In genomic region chr1:173190101-173190895, GRCh38 we compare ENCODE assay signal across 8 cellular contexts. TPM values are rescaled to one million over a fixed set of nuclear protein-coding genes. Genes with fewer than 3 reads are reported as not detected.
DNase-seq lines count a peak whose midpoint lies in the region; ATAC-seq and FAIRE-seq lines count a peak whose summit lies in the region.

No MANE protein-coding gene starts in this region.

- WGBS in right cardiac atrium = 13% methylated on average over 10 of the region's 10 CpGs

- peak; percentile 36 for DNase-seq in AG08396 (ENCODE audit: low spot score)
- peak; percentile 56 for DNase-seq in HTR-8/SVneo (ENCODE audit: insufficient read length, low spot score)
- peak; percentile 74 for DNase-seq in adipocyte (ENCODE audit: low read depth)
- peak; percentile 84 to 91 (median 89) for DNase-seq in right cardiac atrium
- no peak for DNase-seq in NCI-H524 treated with DMSO at 0.1 percent for 48 hours (lab: John Stamatoyannopoulos, UW)
- DNase-seq in 8988T = no peak

- H3K27me3 ChIP-seq in adipocyte (replicated peaks; ENCODE audit: control insufficient read depth, insufficient read depth, low read length) (no peaks in the 10 kb centered on the region), right cardiac atrium (ENCODE audit: control insufficient read depth, insufficient read depth) (no peaks in the 10 kb centered on the region)

- H3K4me1 ChIP-seq in adipocyte (ENCODE audit: control insufficient read depth, insufficient read depth, low read length) (peaks cover 13% of the 10 kb centered on the region), right cardiac atrium (ENCODE audit: control insufficient read depth, insufficient read depth, low read length) (peaks cover 6% of the 10 kb centered on the region)

- no peaks in the 10 kb centered on the region for H3K36me3 ChIP-seq in adipocyte (ENCODE audit: control insufficient read depth, insufficient read depth, low read length, severe bottlenecking)

- H3K9me3 ChIP-seq in adipocyte (ENCODE audit: control insufficient read depth, low read length) = no peaks in the 10 kb centered on the region
- H3K9me3 ChIP-seq in right cardiac atrium (ENCODE audit: control insufficient read depth, low read length) = no peaks in the 10 kb centered on the region

- no peak overlapping the region for H3K9ac ChIP-seq in adipocyte (ENCODE audit: low read length)

- intact Hi-C loops in right cardiac atrium (cut with DNase I) = no loop called here

- peak; percentile 20 for FAIRE-seq in HTR-8/SVneo (lab: Jason Lieb, UNC)

- H3K27ac ChIP-seq in right cardiac atrium (ENCODE audit: low read length) (peak overlapping the region; percentile 99), skin epidermis (peak overlapping the region in 13 of 21 experiments; percentile 5 to 74 (median 36))

- ATAC-seq in right cardiac atrium (peak; percentile 94), GM18909 (IDR thresholded peaks at IDR 0.05; ENCODE audit: poor library complexity, unreplicated experiment) (no peak)

- H3K4me3 ChIP-seq in adipocyte (ENCODE audit: low read length) (no peak overlapping the region), right cardiac atrium (ENCODE audit: low read length) (no peak overlapping the region), skin epidermis (no peak overlapping the region)

RNA-seq across cellular contexts. Expression of gene TNFSF4, which starts 16.8 kb away (rescaled TPM):
- 1 to 10 TPM in 3 of 4 donors, under 1 TPM in 1; 0.99 to 2.3 (median 1.7) TPM for total RNA-seq in right cardiac atrium
- 1.3 TPM for polyA plus RNA-seq in right cardiac atrium

Comparison
In these comparisons a context has a peak if more than half of its experiments do, and no peak if none do; other contexts are left out.
1. DNase-seq: peak in AG08396 (single experiment), HTR-8/SVneo (single experiment), adipocyte (single experiment) and right cardiac atrium (3 of 3); none in NCI-H524 treated with DMSO at 0.1 percent for 48 hours (single experiment) and 8988T (single experiment).